ENCODE assay signal across 9 cellular contexts in genomic region chr16:89410794-89411309, GRCh38.
DNase-seq lines count a peak whose midpoint lies in the region; ATAC-seq, FAIRE-seq and TF ChIP-seq lines count a peak whose summit lies in the region.
"Had no signal": no experiment of that assay in that cellular context is flagged by ENCODE, and none has a peak within 500 bp of the region (broad histone marks: within the 10 kb centered on the region; RNA-seq: fewer than 3 reads in every experiment).

No MANE protein-coding gene starts in this region.

- no peak overlapping the region for H3K27ac ChIP-seq in IMR-90 (ENCODE audit: insufficient read depth, low read length)
- H3K27ac ChIP-seq in ascending aorta, result peak overlapping the region; percentile 1 to 42
- H3K27ac ChIP-seq in hepatocyte, result peak overlapping the region; percentile 38
- H3K27ac ChIP-seq in small intestine (ENCODE audit: low read depth in 1 of 2, low read length in 1 of 2), result peak overlapping the region in 1 of 2 donors; percentile 23

- H3K23ac ChIP-seq in IMR-90 (ENCODE audit: low read depth, low read length), result no peak overlapping the region

- no peak overlapping the region for H4K8ac ChIP-seq in IMR-90 (ENCODE audit: low read depth in 2 of 2, low read length in 2 of 2)

- DNase-seq in AG10803 (ENCODE audit: low read depth) (peak; percentile 87), IMR-90 (peak; percentile 86), ascending aorta (ENCODE audit: low spot score in 2 of 2) (peak; percentile 30 to 73), hepatocyte (ENCODE audit: low spot score) (peak; percentile 72), small intestine (peak; percentile 47)

- TF ChIP-seq POLR2A in IMR-90 (IDR thresholded peaks at IDR 0.05; ENCODE audit: low read depth, low read length), result no peak

- no peak overlapping the region for H3K14ac ChIP-seq in IMR-90 (replicated peaks; ENCODE audit: low read depth, low read length)

- H2BK20ac ChIP-seq in IMR-90 (ENCODE audit: low read depth, low read length), result no peak overlapping the region

- dilution Hi-C loops in IMR-90 (cut with HindIII; ENCODE audit: low sequenced_read_pairs, unreplicated experiment), result no loop called here

- no peak overlapping the region for H2AK9ac ChIP-seq in IMR-90 (replicated peaks; ENCODE audit: low read depth, low read length, poor library complexity)

- no peak overlapping the region for H3K4ac ChIP-seq in IMR-90 (ENCODE audit: low read depth, low read length)

- TF ChIP-seq CTCF in AG10803 (conservative IDR thresholded peaks at IDR 0.05; ENCODE audit: low read length) (0 out of 2 replicates have a peak, but pooled peaks have one; percentile 6), IMR-90 (conservative IDR thresholded peaks at IDR 0.05; ENCODE audit: low read depth, low read length) (no peak), ascending aorta (IDR thresholded peaks at IDR 0.05) (peak in 1 of 3 experiments; percentile 16), hepatocyte (IDR thresholded peaks at IDR 0.05; ENCODE audit: poor library complexity) (no peak)

- no peak overlapping the region for H3K9ac ChIP-seq in IMR-90 (ENCODE audit: low read depth, low read length)

- H4K5ac ChIP-seq in IMR-90 (ENCODE audit: low read depth, low read length), result no peak overlapping the region

- intact Hi-C loops in IMR-90 (cut with micrococcal nuclease) (no loop called here), ascending aorta (cut with DNase I) (no loop called here)

- in situ Hi-C loops in IMR-90 (cut with MboI; ENCODE audit: low sequenced_read_pairs), result no loop called here

- H4K20me1 ChIP-seq in IMR-90 (ENCODE audit: insufficient read depth, low read length), result peaks cover 100% of the 10 kb centered on the region
- peaks cover 98% of the 10 kb centered on the region for H4K20me1 ChIP-seq in hepatocyte (ENCODE audit: insufficient read depth, poor library complexity, severe bottlenecking)

- H3K79me2 ChIP-seq in hepatocyte, result peaks cover 97% of the 10 kb centered on the region

- H2AFZ ChIP-seq in IMR-90 (replicated peaks; ENCODE audit: low read length, poor library complexity) (no peak overlapping the region), hepatocyte (no peak overlapping the region)

- CTCF ChIA-PET in IMR-90 (lab: Yijun Ruan, JAX), result interaction anchor here (0.7 to 0.9 kb wide), 2 partner anchors 31 to 32 kb away, joined by 3 to 5 read pairs; no protein-coding TSS in a partner anchor

- ATAC-seq in IMR-90 (ENCODE audit: low read depth) (peak; percentile 68), HG02885 (IDR thresholded peaks at IDR 0.05; ENCODE audit: poor library complexity, unreplicated experiment) (no peak), GM21825 (IDR thresholded peaks at IDR 0.05; ENCODE audit: unreplicated experiment) (no peak), HG03520 (IDR thresholded peaks at IDR 0.05; ENCODE audit: unreplicated experiment) (no peak)

- H3K4me1 ChIP-seq in IMR-90 (ENCODE audit: control insufficient read depth, insufficient read depth, low read length), result peaks cover 33% of the 10 kb centered on the region
- H3K4me1 ChIP-seq in ascending aorta, result peaks cover 25 to 65% of the 10 kb centered on the region in 2 donors
- H3K4me1 ChIP-seq in hepatocyte (ENCODE audit: insufficient read depth), result peaks cover 57% of the 10 kb centered on the region
- peaks cover 2 to 29% of the 10 kb centered on the region in 2 donors for H3K4me1 ChIP-seq in small intestine (ENCODE audit: control insufficient read depth in 2 of 2, insufficient read depth in 1 of 2, low read depth in 1 of 2, low read length in 1 of 2)

- POLR2A ChIA-PET in IMR-90 (lab: Charles Lee; ENCODE audit: unreplicated experiment), result no interaction called here

- H2BK5ac ChIP-seq in IMR-90 (ENCODE audit: low read depth, low read length, poor library complexity, severe bottlenecking), result no peak overlapping the region

- H4K91ac ChIP-seq in IMR-90 (ENCODE audit: insufficient read depth, low read depth, low read length), result no peak overlapping the region

- 35% methylated on average over 4 of the region's 11 CpGs; no CpG with 5 or more reads in 1 of the 2 experiments for WGBS in IMR-90 (ENCODE audit: extremely low coverage in 2 of 2, insufficient read length in 1 of 2), 2 experiments
- WGBS in hepatocyte (ENCODE audit: low lambda C conversion rate, missing lambda C conversion rate), result 66% methylated on average over 11 of the region's 11 CpGs
- 13 to 26% (median 16%) methylated on average over 11 of the region's 11 CpGs for WGBS in small intestine, 3 donors

- H3K18ac ChIP-seq in IMR-90 (ENCODE audit: low read depth, low read length), result no peak overlapping the region

- H3K4me3 ChIP-seq in AG10803 (ENCODE audit: low read length), result no peak overlapping the region
- no peak overlapping the region for H3K4me3 ChIP-seq in IMR-90 (ENCODE audit: insufficient read depth, low read depth, low read length)
- no peak overlapping the region for H3K4me3 ChIP-seq in ascending aorta
- H3K4me3 ChIP-seq in hepatocyte, result no peak overlapping the region
- H3K4me3 ChIP-seq in small intestine (ENCODE audit: low read depth in 1 of 2, low read length in 2 of 2), result no peak overlapping the region
- H3K4me3 ChIP-seq: cardiac muscle cell had no signal

- no TSS peak for BruUV-seq in IMR-90 (replicated peaks; lab: Mats Ljungman, UMichigan)

- FAIRE-seq in small intestine (lab: Jason Lieb, UNC), result no peak

- H2AK5ac ChIP-seq in IMR-90 (ENCODE audit: low read depth, low read length), result no peak overlapping the region

- H3K4me2 ChIP-seq in IMR-90 (ENCODE audit: low read depth, low read length) (no peak overlapping the region), hepatocyte (no peak overlapping the region)

- H3K79me1 ChIP-seq in IMR-90 (ENCODE audit: low read depth in 1 of 2, low read length in 2 of 2), result peaks cover 0 to 88% of the 10 kb centered on the region in 2 experiments; a peak in 3 of 4 replicates

- H3K9me2 ChIP-seq in hepatocyte (replicated peaks; ENCODE audit: insufficient read depth), result no peaks in the 10 kb centered on the region

- H3K36me3 ChIP-seq in IMR-90 (ENCODE audit: control insufficient read depth, insufficient read depth, low read length), result no peaks in the 10 kb centered on the region
- no peaks in the 10 kb centered on the region for H3K36me3 ChIP-seq in ascending aorta
- H3K36me3 ChIP-seq in hepatocyte (replicated peaks; ENCODE audit: insufficient read depth, low read depth), result no peaks in the 10 kb centered on the region
- H3K36me3 ChIP-seq in small intestine (ENCODE audit: control insufficient read depth in 2 of 2, insufficient read depth in 2 of 2, low read length in 2 of 2), result no peaks in the 10 kb centered on the region
- H3K36me3 ChIP-seq: cardiac muscle cell had no signal

- TF ChIP-seq RAD21 in IMR-90 (IDR thresholded peaks at IDR 0.05; ENCODE audit: low read length), result no peak

- H3K9me1 ChIP-seq in IMR-90 (ENCODE audit: insufficient read depth, low read length), result peaks cover 54% of the 10 kb centered on the region

- no peak overlapping the region for H2BK120ac ChIP-seq in IMR-90 (ENCODE audit: low read depth, low read length)

- H3K9me3 ChIP-seq in IMR-90 (ENCODE audit: control insufficient read depth, insufficient read depth, low read length) (no peaks in the 10 kb centered on the region), ascending aorta (no peaks in the 10 kb centered on the region), hepatocyte (ENCODE audit: low read depth) (no peaks in the 10 kb centered on the region), small intestine (ENCODE audit: control insufficient read depth, low read depth) (no peaks in the 10 kb centered on the region)

- H2BK15ac ChIP-seq in IMR-90 (ENCODE audit: low read depth, low read length), result no peak overlapping the region

- no peaks in the 10 kb centered on the region for H3K27me3 ChIP-seq in IMR-90 (ENCODE audit: control insufficient read depth, insufficient read depth, low read length)
- H3K27me3 ChIP-seq in ascending aorta, result no peaks in the 10 kb centered on the region
- H3K27me3 ChIP-seq in hepatocyte, result no peaks in the 10 kb centered on the region
- no peaks in the 10 kb centered on the region for H3K27me3 ChIP-seq in small intestine (ENCODE audit: control insufficient read depth in 2 of 2, insufficient read depth in 2 of 2, low read length in 2 of 2)
- H3K27me3 ChIP-seq: cardiac muscle cell had no signal

- H3K56ac ChIP-seq in IMR-90 (ENCODE audit: extremely low read depth, insufficient read depth, low read length), result no peak overlapping the region

TF ChIP-seq in IMR-90, 13 proteins besides CTCF, POLR2A, EP300 and RAD21:
- TF ChIP-seq USF2 (IDR thresholded peaks at IDR 0.05; ENCODE audit: low read depth, low read length) (peak; percentile 62; the same call in 1 of the 2 replicates), MXI1 (IDR thresholded peaks at IDR 0.05; ENCODE audit: borderline replicate concordance, low read depth, low read length) (peak; percentile 96), CEBPB (IDR thresholded peaks at IDR 0.05; ENCODE audit: low read depth, low read length) (no peak), MAZ (IDR thresholded peaks at IDR 0.05; ENCODE audit: borderline replicate concordance, low read depth, low read length) (no peak), MAFK (IDR thresholded peaks at IDR 0.05; ENCODE audit: low read depth, low read length) (no peak), SMC3 (IDR thresholded peaks at IDR 0.05; ENCODE audit: low read depth, low read length) (no peak), ELK1 (IDR thresholded peaks at IDR 0.05; ENCODE audit: borderline replicate concordance, low read depth, low read length) (no peak), NFE2L2 (IDR thresholded peaks at IDR 0.05; ENCODE audit: low read depth, low read length) (no peak), FOS (IDR thresholded peaks at IDR 0.05; ENCODE audit: low read depth, low read length) (no peak)
TF ChIP-seq in IMR-90: peak in this region for 2.
